ENCODE assay signal across 10 cellular contexts in the genomic region with DNA sequence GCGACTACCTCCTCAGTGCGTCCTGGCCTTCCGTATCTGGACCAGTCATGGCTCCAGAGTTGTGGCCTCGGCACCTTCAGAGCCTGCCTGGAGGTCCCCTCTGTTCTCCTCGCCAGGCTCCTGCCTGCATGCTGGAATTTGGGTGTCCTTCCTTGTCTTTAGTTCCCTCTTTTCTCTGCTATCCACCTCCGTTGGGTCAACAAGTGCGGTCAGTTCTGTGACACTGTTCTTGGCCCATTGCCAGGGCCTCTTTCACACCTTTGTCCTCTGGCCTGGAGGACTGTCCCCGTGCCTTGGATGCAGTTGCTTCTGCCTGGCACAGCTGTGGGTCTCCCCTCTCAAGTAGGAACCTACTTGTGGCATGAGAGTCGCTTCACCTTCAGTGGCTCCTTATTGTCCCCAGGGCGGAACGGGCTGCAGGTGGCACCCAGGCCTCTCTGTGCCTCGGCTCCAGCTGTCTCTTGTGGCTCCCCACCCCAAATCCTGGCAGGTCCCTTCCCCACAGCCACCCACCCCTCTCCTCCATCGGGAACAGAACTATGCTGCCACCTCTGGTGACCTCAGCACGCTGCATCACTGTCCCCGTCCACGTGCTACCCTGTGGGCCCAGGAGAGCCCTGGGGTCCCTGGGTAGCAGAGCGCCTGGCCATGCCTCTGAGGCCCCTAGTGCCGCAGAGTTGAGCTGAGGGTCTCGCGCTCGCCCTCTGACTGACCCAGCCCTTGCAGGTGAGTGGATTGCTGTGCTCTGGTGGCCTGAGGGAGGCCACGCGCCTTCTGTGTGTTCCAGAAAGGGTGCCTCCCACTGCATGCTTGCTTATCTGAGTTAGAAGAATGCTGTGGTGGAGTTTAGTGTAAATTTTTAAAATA. TPM values are rescaled to one million over a fixed set of nuclear protein-coding genes. Genes with fewer than 3 reads are reported as not detected.
DNase-seq lines count a peak whose midpoint lies in the region; ATAC-seq and TF ChIP-seq lines count a peak whose summit lies in the region.
"Had no signal": no experiment of that assay in that cellular context is flagged by ENCODE, and none has a peak within 500 bp of the region (broad histone marks: within the 10 kb centered on the region; RNA-seq: fewer than 3 reads in every experiment).

No MANE protein-coding gene starts in this region.

- H3K27ac Mint-ChIP-seq in mesothelial cell of epicardium = peak overlapping the region; percentile 57

- no peaks in the 10 kb centered on the region for H3K27me3 Mint-ChIP-seq in mesothelial cell of epicardium (ENCODE audit: low read depth)
- H3K27me3 Mint-ChIP-seq: naive B cell had no signal

- H3K4me1 ChIP-seq in adrenal gland (replicated peaks in 1 of 2) = peaks cover 11 to 46% of the 10 kb centered on the region in 2 donors

- peaks cover 45% of the 10 kb centered on the region for H3K4me1 Mint-ChIP-seq in mesothelial cell of epicardium

- no peaks in the 10 kb centered on the region for H3K9me3 Mint-ChIP-seq in mesothelial cell of epicardium
- H3K9me3 Mint-ChIP-seq: naive B cell had no signal

- no peaks in the 10 kb centered on the region for H3K9me3 ChIP-seq in adrenal gland (replicated peaks in 1 of 3)

- peak overlapping the region; percentile 15 for H3K4me3 Mint-ChIP-seq in mesothelial cell of epicardium

- peaks cover 24% of the 10 kb centered on the region for H3K36me3 Mint-ChIP-seq in mesothelial cell of epicardium

- intact Hi-C loops in adrenal gland (cut with DNase I) = loop anchor here in 1 of 2 donors (10.0 kb wide), 1 partner anchor 110 kb away; no protein-coding TSS in a partner anchor

- peak; percentile 61 for DNase-seq in COLO668 (lab: John Stamatoyannopoulos, UW; ENCODE audit: unreplicated experiment)
- no peak for DNase-seq in HFF-Myc (ENCODE audit: extremely low read depth, low read depth)
- peak in 2 of 7 donors; percentile 29 to 48 for DNase-seq in adrenal gland
- DNase-seq in mesothelial cell of epicardium (ENCODE audit: low spot score in 2 of 2, unreplicated experiment in 2 of 2) = no peak
- DNase-seq in 8988T = no peak
- DNase-seq in GM03348 (ENCODE audit: low spot score) = no peak
- DNase-seq in C1 segment of cervical spinal cord (lab: John Stamatoyannopoulos, UW) = no peak
- DNase-seq: activated CD8-positive, alpha-beta memory T cell treated with anti-CD3 and anti-CD28 coated beads, Interleukin-2, amount 50 U/mL, for 4 hours; naive B cell had no signal

- H3K27me3 ChIP-seq in adrenal gland = no peaks in the 10 kb centered on the region

- no peak overlapping the region for H3K27ac ChIP-seq in adrenal gland

- ATAC-seq in HG03520 (IDR thresholded peaks at IDR 0.05; ENCODE audit: unreplicated experiment) = no peak

- TF ChIP-seq POLR2A in adrenal gland (IDR thresholded peaks at IDR 0.05) = no peak

- 69 to 76% (median 76%) methylated on average over 15 to 23 of the region's 23 CpGs for WGBS in adrenal gland, 4 donors

- TF ChIP-seq CTCF in HFF-Myc (IDR thresholded peaks at IDR 0.05; ENCODE audit: low read depth, low read length, missing control alignments) (peak; percentile 38), adrenal gland (IDR thresholded peaks at IDR 0.05) (peak in 5 of 6 experiments; percentile 13 to 20 (median 17)), mesothelial cell of epicardium (IDR thresholded peaks at IDR 0.05; ENCODE audit: unreplicated experiment) (peak; percentile 29)

- H3K4me3 ChIP-seq in HFF-Myc (replicated peaks; ENCODE audit: low read depth, low read length) (no peak overlapping the region), adrenal gland (no peak overlapping the region)

- peaks cover 0 to 42% of the 10 kb centered on the region in 2 donors for H3K36me3 ChIP-seq in adrenal gland (replicated peaks in 1 of 2)

RNA-seq across cellular contexts. Expression of a gene that starts 4.7 kb away (rescaled TPM):
- total RNA-seq in adrenal gland = 10 to 100 TPM in 7 of 8 donors, 1 to 10 TPM in 1; 7.2 to 32.2 (median 20.0) TPM
- polyA plus RNA-seq in adrenal gland = 10 to 100 TPM; 16.3 to 31.0 (median 25.9) TPM
- total RNA-seq in mesothelial cell of epicardium = 69.4 to 72.3 TPM (median 71.5 TPM) in 3 replicates

RNA-seq across cellular contexts. Expression of a gene that starts 31.1 kb away (rescaled TPM):
- total RNA-seq in adrenal gland (100 to 1,000 TPM in 5 of 8 donors, 10 to 100 TPM in 3; 71.4 to 346 (median 130) TPM), mesothelial cell of epicardium (154 to 155 TPM (median 154 TPM) in 3 replicates)
- polyA plus RNA-seq in adrenal gland = 100 to 1,000 TPM in 1 of 3 donors, 10 to 100 TPM in 2; 63.3 to 128 (median 70.1) TPM

RNA-seq across cellular contexts. Expression of a gene that starts 32.2 kb away (rescaled TPM):
- 10 to 100 TPM; 43.5 to 90.3 (median 66.8) TPM for total RNA-seq in adrenal gland
- 100 to 1,000 TPM in 2 of 3 donors, 10 to 100 TPM in 1; 22.4 to 283 (median 168) TPM for polyA plus RNA-seq in adrenal gland
- 68.7 to 78.1 TPM (median 76.0 TPM) in 3 replicates for total RNA-seq in mesothelial cell of epicardium

RNA-seq across cellular contexts. Expression of a gene that starts 46.8 kb away (rescaled TPM):
- total RNA-seq in adrenal gland = 10 to 100 TPM; 20.0 to 65.6 (median 36.1) TPM
- 100 to 1,000 TPM in 1 of 3 donors, 10 to 100 TPM in 2; 15.5 to 109 (median 59.3) TPM for polyA plus RNA-seq in adrenal gland
- total RNA-seq in mesothelial cell of epicardium = 82.4 to 86.2 TPM (median 82.4 TPM) in 3 replicates
